19 cellular contexts compared by ENCODE assay signal in genomic region chr10:112904000-112904399, GRCh38. TPM values are rescaled to one million over a fixed set of nuclear protein-coding genes. Genes with fewer than 3 reads are reported as not detected.
DNase-seq lines count a peak whose midpoint lies in the region; ATAC-seq and TF ChIP-seq lines count a peak whose summit lies in the region.
"Had no signal": no experiment of that assay in that cellular context is flagged by ENCODE, and none has a peak within 500 bp of the region (broad histone marks: within the 10 kb centered on the region; RNA-seq: fewer than 3 reads in every experiment).

No MANE protein-coding gene starts in this region.

- H3K9me3 ChIP-seq in breast epithelium: no peaks in the 10 kb centered on the region
- H3K9me3 ChIP-seq in MM.1S (replicated peaks; ENCODE audit: insufficient read depth, low read length): no peaks in the 10 kb centered on the region
- H3K9me3 ChIP-seq: esophagus squamous epithelium, left ventricle myocardium inferior, spleen, upper lobe of left lung had no signal

- H3K27ac ChIP-seq in breast epithelium (no peak overlapping the region), MM.1S (ENCODE audit: low read length) (no peak overlapping the region)
- H3K27ac ChIP-seq: esophagus squamous epithelium, KMS-11, left ventricle myocardium inferior, spleen, upper lobe of left lung had no signal

- H3F3A ChIP-seq in MM.1S (ENCODE audit: insufficient read depth, low read length): no peaks in the 10 kb centered on the region

- H3K9ac ChIP-seq in MM.1S (ENCODE audit: low read length): no peak overlapping the region
- H3K9ac ChIP-seq: KMS-11 had no signal

- POLR2A ChIA-PET in MCF 10A (lab: Yijun Ruan, JAX): no interaction called here

- peak; percentile 26 for DNase-seq in MCF 10A (ENCODE audit: unreplicated experiment)
- DNase-seq in breast epithelium (ENCODE audit: low spot score in 2 of 2): no peak
- peak; percentile 38 for DNase-seq in fibroblast of the aortic adventitia (ENCODE audit: low read depth)
- no peak for DNase-seq in MM.1S
- no peak for DNase-seq in epidermal melanocyte (ENCODE audit: insufficient read length, low spot score)
- no peak for DNase-seq in NCI-H510A (lab: John Stamatoyannopoulos, UW)
- DNase-seq: activated CD4-positive, alpha-beta memory T cell treated with anti-CD3 and anti-CD28 coated beads for 36 hours; CD8-positive, alpha-beta T cell; esophagus squamous epithelium; H7; left ventricle myocardium inferior; NCI-H1694; NCI-H446 treated with DMSO at 0.1 percent for 48 hours; spleen; stimulated activated naive CD4-positive, alpha-beta T cell; upper lobe of left lung had no signal

- intact Hi-C loops in MCF 10A (cut with micrococcal nuclease) (no loop called here), breast epithelium (cut with DNase I; ENCODE audit: low total_unique reads) (no loop called here)

- H3K9me2 ChIP-seq in MM.1S (replicated peaks; ENCODE audit: insufficient read depth, low read length): no peaks in the 10 kb centered on the region

- no peaks in the 10 kb centered on the region for H4K20me1 ChIP-seq in MM.1S (ENCODE audit: insufficient read depth, low read length)

- H2AFZ ChIP-seq in MM.1S (ENCODE audit: low read length): no peak overlapping the region

- no peaks in the 10 kb centered on the region for H3K36me3 Mint-ChIP-seq in MCF 10A (ENCODE audit: insufficient read depth, unreplicated experiment)
- no peaks in the 10 kb centered on the region for H3K36me3 Mint-ChIP-seq in activated T-helper 17 cell treated with anti-CD3 and anti-CD28 coated beads, Interleukin-2, amount 50 U/mL, for 72 hours (ENCODE audit: low read depth)
- H3K36me3 Mint-ChIP-seq: activated CD4-positive, alpha-beta memory T cell treated with anti-CD3 and anti-CD28 coated beads for 36 hours; CD8-positive, alpha-beta T cell had no signal

- H3K79me2 ChIP-seq in MM.1S (ENCODE audit: low read length): no peaks in the 10 kb centered on the region

- peak; percentile 14 for ATAC-seq in activated T-helper 17 cell treated with anti-CD3 and anti-CD28 coated beads, Interleukin-2, amount 50 U/mL, for 72 hours (replicated peaks)
- no peak for ATAC-seq in GM18867 (IDR thresholded peaks at IDR 0.05; ENCODE audit: unreplicated experiment)
- ATAC-seq: CD8-positive, alpha-beta T cell had no signal

- no peaks in the 10 kb centered on the region for H3K27me3 Mint-ChIP-seq in MCF 10A (ENCODE audit: insufficient read depth, unreplicated experiment)
- H3K27me3 Mint-ChIP-seq in activated T-helper 17 cell treated with anti-CD3 and anti-CD28 coated beads, Interleukin-2, amount 50 U/mL, for 72 hours: peaks cover 4% of the 10 kb centered on the region
- H3K27me3 Mint-ChIP-seq: activated CD4-positive, alpha-beta memory T cell treated with anti-CD3 and anti-CD28 coated beads for 36 hours had no signal

- H3K27ac Mint-ChIP-seq in MCF 10A (ENCODE audit: low read depth, unreplicated experiment): no peak overlapping the region
- H3K27ac Mint-ChIP-seq in activated T-helper 17 cell treated with anti-CD3 and anti-CD28 coated beads, Interleukin-2, amount 50 U/mL, for 72 hours: no peak overlapping the region
- H3K27ac Mint-ChIP-seq: activated CD4-positive, alpha-beta memory T cell treated with anti-CD3 and anti-CD28 coated beads for 36 hours; CD8-positive, alpha-beta T cell had no signal

- H3K27me3 ChIP-seq in breast epithelium (no peaks in the 10 kb centered on the region), MM.1S (replicated peaks; ENCODE audit: insufficient read depth, low read length) (no peaks in the 10 kb centered on the region)
- H3K27me3 ChIP-seq: esophagus squamous epithelium, spleen, upper lobe of left lung had no signal

- no TSS peak for BruUV-seq in MCF 10A (replicated peaks; lab: Mats Ljungman, UMichigan)

- H3K36me3 ChIP-seq in breast epithelium (no peaks in the 10 kb centered on the region), MM.1S (replicated peaks; ENCODE audit: insufficient read depth, low read length) (no peaks in the 10 kb centered on the region)
- H3K36me3 ChIP-seq: esophagus squamous epithelium, left ventricle myocardium inferior, spleen, upper lobe of left lung had no signal

- CTCF ChIA-PET in MCF 10A (lab: Yijun Ruan, JAX): interaction anchor here (0.8 to 1.1 kb wide), 3 partner anchors 11 to 432 kb away, joined by 3 to 4 read pairs (median 4); no protein-coding TSS in a partner anchor

- H3K4me2 ChIP-seq in MM.1S (ENCODE audit: low read depth, low read length): no peak overlapping the region
- H3K4me2 ChIP-seq: KMS-11 had no signal

- H3K4me3 Mint-ChIP-seq in MCF 10A (ENCODE audit: unreplicated experiment): no peak overlapping the region
- H3K4me3 Mint-ChIP-seq in activated T-helper 17 cell treated with anti-CD3 and anti-CD28 coated beads, Interleukin-2, amount 50 U/mL, for 72 hours: no peak overlapping the region
- H3K4me3 Mint-ChIP-seq: activated CD4-positive, alpha-beta memory T cell treated with anti-CD3 and anti-CD28 coated beads for 36 hours; CD8-positive, alpha-beta T cell had no signal

- H3K4me1 ChIP-seq in breast epithelium (no peaks in the 10 kb centered on the region), MM.1S (ENCODE audit: low read length) (no peaks in the 10 kb centered on the region)
- H3K4me1 ChIP-seq: left ventricle myocardium inferior, spleen had no signal

- no peaks in the 10 kb centered on the region for H3K9me3 Mint-ChIP-seq in MCF 10A (ENCODE audit: unreplicated experiment)
- H3K9me3 Mint-ChIP-seq in activated T-helper 17 cell treated with anti-CD3 and anti-CD28 coated beads, Interleukin-2, amount 50 U/mL, for 72 hours: no peaks in the 10 kb centered on the region
- H3K9me3 Mint-ChIP-seq: activated CD4-positive, alpha-beta memory T cell treated with anti-CD3 and anti-CD28 coated beads for 36 hours; CD8-positive, alpha-beta T cell had no signal

- no peak overlapping the region for H3K4me3 ChIP-seq in breast epithelium
- H3K4me3 ChIP-seq in fibroblast of the aortic adventitia (ENCODE audit: low read depth, low read length): no peak overlapping the region
- H3K4me3 ChIP-seq in MM.1S (ENCODE audit: low read length): no peak overlapping the region
- H3K4me3 ChIP-seq: esophagus squamous epithelium, left ventricle myocardium inferior, spleen, upper lobe of left lung had no signal

- TF ChIP-seq CTCF in MCF 10A (IDR thresholded peaks at IDR 0.05; ENCODE audit: unreplicated experiment) (no peak), breast epithelium (IDR thresholded peaks at IDR 0.05) (no peak), fibroblast of the aortic adventitia (IDR thresholded peaks at IDR 0.05; ENCODE audit: insufficient read depth, low read length) (no peak), MM.1S (IDR thresholded peaks at IDR 0.05; ENCODE audit: low read length) (no peak)

- H3K4me1 Mint-ChIP-seq in MCF 10A (ENCODE audit: insufficient read depth, unreplicated experiment): peaks cover 4% of the 10 kb centered on the region
- no peaks in the 10 kb centered on the region for H3K4me1 Mint-ChIP-seq in activated T-helper 17 cell treated with anti-CD3 and anti-CD28 coated beads, Interleukin-2, amount 50 U/mL, for 72 hours

- TF ChIP-seq POLR2A in breast epithelium (IDR thresholded peaks at IDR 0.05): no peak

RNA-seq across cellular contexts. Expression of gene TCF7L2, which starts 46.0 kb away (rescaled TPM):
- 25.2 and 25.7 TPM in 2 replicates for total RNA-seq in MCF 10A (2022)
- 10 to 100 TPM; 33.1 to 44.2 (median 34.1) TPM for total RNA-seq in breast epithelium
- total RNA-seq in activated T-helper 17 cell treated with anti-CD3 and anti-CD28 coated beads, Interleukin-2, amount 50 U/mL, for 72 hours: 1 to 10 TPM; 1.1 to 4.7 TPM
- 8.8 and 14.8 TPM in 2 replicates for total RNA-seq in fibroblast of the aortic adventitia (ENCODE audit: low replicate concordance)

Comparison
In these comparisons a context has a peak if more than half of its experiments do, and no peak if none do; other contexts are left out.
1. DNase-seq: peak in MCF 10A (single experiment) and fibroblast of the aortic adventitia (single experiment); none in breast epithelium (0 of 2), MM.1S (single experiment), epidermal melanocyte (single experiment) and NCI-H510A (single experiment).